Comparison of ENCODE assay signal across 8 cellular contexts in genomic region chr5:90783460-90784333, GRCh38.
DNase-seq lines count a peak whose midpoint lies in the region; ATAC-seq and TF ChIP-seq lines count a peak whose summit lies in the region.

No MANE protein-coding gene starts in this region.

- no peaks in the 10 kb centered on the region for H3K36me3 Mint-ChIP-seq in activated T-cell treated with anti-CD3 and anti-CD28 coated beads, Interleukin-2, amount 50 U/mL, for 4 hours (ENCODE audit: insufficient read depth)

- no peaks in the 10 kb centered on the region for H3K4me1 Mint-ChIP-seq in activated T-cell treated with anti-CD3 and anti-CD28 coated beads, Interleukin-2, amount 50 U/mL, for 4 hours (ENCODE audit: low read depth)

- no peaks in the 10 kb centered on the region for H3K9me3 Mint-ChIP-seq in activated T-cell treated with anti-CD3 and anti-CD28 coated beads, Interleukin-2, amount 50 U/mL, for 4 hours

- H2AFZ ChIP-seq in DND-41 (ENCODE audit: low read depth, low read length) = no peak overlapping the region

- 25 to 26% methylated on average over 4 of the region's 4 CpGs for WGBS in thyroid gland, 2 donors

- no peaks in the 10 kb centered on the region for H3K27me3 ChIP-seq in DND-41 (ENCODE audit: insufficient read depth, low read length, poor library complexity)
- no peaks in the 10 kb centered on the region for H3K27me3 ChIP-seq in Peyer's patch
- H3K27me3 ChIP-seq in thyroid gland = no peaks in the 10 kb centered on the region

- no peak overlapping the region for H3K4me2 ChIP-seq in DND-41 (ENCODE audit: insufficient read depth, low read length)

- H3K4me3 ChIP-seq in DND-41 (ENCODE audit: low read depth in 1 of 2, low read length in 2 of 2) (no peak overlapping the region), Peyer's patch (no peak overlapping the region), fibroblast of pulmonary artery (replicated peaks; ENCODE audit: low read depth, low read length) (no peak overlapping the region), thyroid gland (replicated peaks in 1 of 3) (no peak overlapping the region)

- H3K4me1 ChIP-seq in DND-41 (ENCODE audit: insufficient read depth, low read length) = no peaks in the 10 kb centered on the region
- no peaks in the 10 kb centered on the region for H3K4me1 ChIP-seq in Peyer's patch
- H3K4me1 ChIP-seq in thyroid gland = no peaks in the 10 kb centered on the region

- TF ChIP-seq POLR2A in Peyer's patch (IDR thresholded peaks at IDR 0.05) (no peak), thyroid gland (IDR thresholded peaks at IDR 0.05) (no peak)

- H4K20me1 ChIP-seq in DND-41 (ENCODE audit: insufficient read depth, low read length) = no peaks in the 10 kb centered on the region

- H3K27ac ChIP-seq in DND-41 (ENCODE audit: low read length) = no peak overlapping the region
- H3K27ac ChIP-seq in Peyer's patch = no peak overlapping the region
- no peak overlapping the region for H3K27ac ChIP-seq in thyroid gland

- peak; percentile 66 for DNase-seq in DND-41
- peak; percentile 28 for DNase-seq in HuH-7 (ENCODE audit: low spot score)
- DNase-seq in Peyer's patch = peak in 2 of 3 donors; percentile 49 to 86
- peak; percentile 62 for DNase-seq in activated T-cell treated with anti-CD3 and anti-CD28 coated beads, Interleukin-2, amount 50 U/mL, for 4 hours
- DNase-seq in fibroblast of pulmonary artery (ENCODE audit: low read depth) = peak; percentile 75
- DNase-seq in nucleus accumbens (lab: John Stamatoyannopoulos, UW) = peak in 49 of 56 donors; percentile 2 to 88 (median 33)
- peak; percentile 61 to 74 for DNase-seq in thyroid gland

- H3K27me3 Mint-ChIP-seq in activated T-cell treated with anti-CD3 and anti-CD28 coated beads, Interleukin-2, amount 50 U/mL, for 4 hours (ENCODE audit: low read depth) = peaks cover 6% of the 10 kb centered on the region

- peak; percentile 86 for TF ChIP-seq CTCF in DND-41 (IDR thresholded peaks at IDR 0.05; ENCODE audit: borderline replicate concordance, extremely low read depth, low read length, poor library complexity, severe bottlenecking)
- TF ChIP-seq CTCF in Peyer's patch (IDR thresholded peaks at IDR 0.05) = peak in 5 of 6 experiments; percentile 56 to 86 (median 76)
- peak; percentile 88 for TF ChIP-seq CTCF in fibroblast of pulmonary artery (IDR thresholded peaks at IDR 0.05; ENCODE audit: low read length, missing control alignments)
- peak; percentile 73 to 93 (median 78) for TF ChIP-seq CTCF in thyroid gland (IDR thresholded peaks at IDR 0.05)

- H3K9me3 ChIP-seq in DND-41 (ENCODE audit: insufficient read depth, low read length, severe bottlenecking) (no peaks in the 10 kb centered on the region), Peyer's patch (no peaks in the 10 kb centered on the region), thyroid gland (no peaks in the 10 kb centered on the region)

- no peak overlapping the region for H3K9ac ChIP-seq in DND-41 (ENCODE audit: low read depth, low read length)

- intact Hi-C loops in thyroid gland (cut with DNase I) = loop anchor here (10.0 kb wide), 1 partner anchor 349 kb away; no protein-coding TSS in a partner anchor

- H3K4me3 Mint-ChIP-seq in activated T-cell treated with anti-CD3 and anti-CD28 coated beads, Interleukin-2, amount 50 U/mL, for 4 hours = no peak overlapping the region

- ATAC-seq in DND-41 (ENCODE audit: insufficient read depth, low read depth) = peak; percentile 95
- ATAC-seq in GM21529 (IDR thresholded peaks at IDR 0.05; ENCODE audit: unreplicated experiment) = peak; percentile 97
- peak; percentile 60 to 66 for ATAC-seq in activated T-cell treated with anti-CD3 and anti-CD28 coated beads, Interleukin-2, amount 50 U/mL, for 4 hours

- no peaks in the 10 kb centered on the region for H3K36me3 ChIP-seq in DND-41 (ENCODE audit: insufficient read depth, low read length)
- no peaks in the 10 kb centered on the region for H3K36me3 ChIP-seq in Peyer's patch
- no peaks in the 10 kb centered on the region for H3K36me3 ChIP-seq in thyroid gland

- H3K79me2 ChIP-seq in DND-41 (ENCODE audit: insufficient read depth, low read length) = no peaks in the 10 kb centered on the region
